In genomic region chr6:24720604-24721460, GRCh38 we compare ENCODE assay signal across 8 cellular contexts. TPM values are rescaled to one million over a fixed set of nuclear protein-coding genes. Genes with fewer than 3 reads are reported as not detected.
DNase-seq lines count a peak whose midpoint lies in the region; ATAC-seq and TF ChIP-seq lines count a peak whose summit lies in the region.

No MANE protein-coding gene starts in this region.

- H3K23ac ChIP-seq in mesenchymal stem cell (ENCODE audit: low read length in 2 of 2): peak overlapping the region; percentile 97 to 100

- peaks cover 20% of the 10 kb centered on the region for H3K4me1 Mint-ChIP-seq in Calu3 (ENCODE audit: low read depth, unreplicated experiment)

- H3K4me3 Mint-ChIP-seq in Calu3 (ENCODE audit: low read depth, unreplicated experiment): peak overlapping the region; percentile 97

- H2AFZ ChIP-seq in mesenchymal stem cell (ENCODE audit: low read depth, low read length): no peak overlapping the region

- H3K79me1 ChIP-seq in mesenchymal stem cell (replicated peaks; ENCODE audit: low read length, poor library complexity, severe bottlenecking): no peaks in the 10 kb centered on the region

- peak overlapping the region; percentile 99 for H2AK5ac ChIP-seq in mesenchymal stem cell (ENCODE audit: low read length, severe bottlenecking)

- peak overlapping the region; percentile 93 for H3K4me3 ChIP-seq in HUES48 (ENCODE audit: low read depth, low read length)
- peak overlapping the region; percentile 90 for H3K4me3 ChIP-seq in NT2/D1 (ENCODE audit: insufficient read length, low read depth)
- H3K4me3 ChIP-seq in endocrine pancreas (ENCODE audit: control insufficient read depth, insufficient read depth, low read length): peak overlapping the region; percentile 76
- peak overlapping the region; percentile 97 to 100 for H3K4me3 ChIP-seq in mesenchymal stem cell (ENCODE audit: insufficient read depth in 1 of 2, low read depth in 1 of 2, low read length in 2 of 2)

- peak overlapping the region; percentile 99 for H4K91ac ChIP-seq in mesenchymal stem cell (ENCODE audit: low read length)

- peak overlapping the region; percentile 79 to 99 for H3K18ac ChIP-seq in mesenchymal stem cell (ENCODE audit: low read depth in 1 of 2, low read length in 2 of 2)

- H2BK15ac ChIP-seq in mesenchymal stem cell (ENCODE audit: low read depth, poor library complexity, severe bottlenecking): no peak overlapping the region

- H3K9me3 ChIP-seq in HUES48 (ENCODE audit: control insufficient read depth, insufficient read depth, low read length) (no peaks in the 10 kb centered on the region), NT2/D1 (ENCODE audit: insufficient read depth, low read length) (no peaks in the 10 kb centered on the region), endocrine pancreas (ENCODE audit: control insufficient read depth, low read length) (no peaks in the 10 kb centered on the region), mesenchymal stem cell (ENCODE audit: control insufficient read depth, low read length) (no peaks in the 10 kb centered on the region)

- peak overlapping the region; percentile 93 for H4K8ac ChIP-seq in mesenchymal stem cell (ENCODE audit: low read length)

- peak overlapping the region; percentile 94 for H3K27ac Mint-ChIP-seq in Calu3 (ENCODE audit: unreplicated experiment)

- intact Hi-C loops in Calu3 (cut with micrococcal nuclease; ENCODE audit: unreplicated experiment): no loop called here

- no peaks in the 10 kb centered on the region for H3K27me3 Mint-ChIP-seq in Calu3 (ENCODE audit: unreplicated experiment)

- H3K27ac ChIP-seq in HUES48 (ENCODE audit: low read depth, low read length) (peak overlapping the region; percentile 98), mesenchymal stem cell (ENCODE audit: low read length, poor library complexity, severe bottlenecking) (peak overlapping the region; percentile 99)

- peak overlapping the region; percentile 75 for H3K4me2 ChIP-seq in mesenchymal stem cell (ENCODE audit: low read length, poor library complexity, severe bottlenecking)

- no TSS peak for BruUV-seq in Calu3 (replicated peaks; lab: Mats Ljungman, UMichigan)

- H3K36me3 Mint-ChIP-seq in Calu3 (ENCODE audit: insufficient read depth, unreplicated experiment): peaks cover 59% of the 10 kb centered on the region

- under 1% methylated on average over 46 of the region's 60 CpGs for WGBS in mesenchymal stem cell

- peak overlapping the region; percentile 99 to 100 for H3K4ac ChIP-seq in mesenchymal stem cell (ENCODE audit: low read depth in 1 of 2, low read length in 2 of 2)

- H2BK120ac ChIP-seq in mesenchymal stem cell (ENCODE audit: low read depth, low read length): peak overlapping the region; percentile 98

- H3K4me1 ChIP-seq in HUES48 (ENCODE audit: control insufficient read depth, insufficient read depth, low read length): peaks cover under 1% of the 10 kb centered on the region; the same call in 1 of the 2 replicates
- H3K4me1 ChIP-seq in NT2/D1 (ENCODE audit: insufficient read depth, insufficient read length): no peaks in the 10 kb centered on the region
- peaks cover 8% of the 10 kb centered on the region for H3K4me1 ChIP-seq in endocrine pancreas (ENCODE audit: control insufficient read depth, insufficient read depth, low read length)
- H3K4me1 ChIP-seq in mesenchymal stem cell (ENCODE audit: control insufficient read depth, insufficient read depth, low read depth, low read length): peaks cover 3% of the 10 kb centered on the region

- peak overlapping the region; percentile 83 to 98 for H3K14ac ChIP-seq in mesenchymal stem cell (ENCODE audit: low read length in 2 of 2)

- H3K27me3 ChIP-seq in HUES48 (ENCODE audit: control insufficient read depth, insufficient read depth, low read length) (no peaks in the 10 kb centered on the region), NT2/D1 (ENCODE audit: insufficient read depth, insufficient read length) (no peaks in the 10 kb centered on the region), endocrine pancreas (ENCODE audit: control insufficient read depth, insufficient read depth, low read length) (no peaks in the 10 kb centered on the region), mesenchymal stem cell (ENCODE audit: control insufficient read depth in 1 of 2, insufficient read depth in 1 of 2, low read length in 2 of 2) (no peaks in the 10 kb centered on the region)

- DNase-seq in Calu3 (peak; percentile 100), NT2/D1 (ENCODE audit: low read depth, low spot score) (peak; percentile 99), mesenchymal stem cell (peak; percentile 100)
- peak; percentile 100 for DNase-seq in activated CD8-positive, alpha-beta memory T cell treated with anti-CD3 and anti-CD28 coated beads, Interleukin-2, amount 50 U/mL, for 24 hours (ENCODE audit: extremely low read depth)
- DNase-seq in stimulated activated CD8-positive, alpha-beta memory T cell treated with anti-CD3 and anti-CD28 coated beads, Interleukin-12 subunit alpha, Interleukin-12 subunit beta, amount 100 ng/mL, for 24 hours (ENCODE audit: extremely low read depth): peak; percentile 99

- H3K36me3 ChIP-seq in HUES48 (ENCODE audit: control insufficient read depth, insufficient read depth, low read length): peaks cover 36% of the 10 kb centered on the region
- peaks cover 35% of the 10 kb centered on the region for H3K36me3 ChIP-seq in NT2/D1 (ENCODE audit: insufficient read depth, insufficient read length, low read length)
- H3K36me3 ChIP-seq in endocrine pancreas (ENCODE audit: control insufficient read depth, insufficient read depth, low read length): peaks cover 2% of the 10 kb centered on the region
- peaks cover 4 to 34% of the 10 kb centered on the region in 2 experiments for H3K36me3 ChIP-seq in mesenchymal stem cell (ENCODE audit: control insufficient read depth in 1 of 2, insufficient read depth in 2 of 2, low read depth in 1 of 2, low read length in 2 of 2)

- ATAC-seq in GM21423 (IDR thresholded peaks at IDR 0.05; ENCODE audit: unreplicated experiment): peak; percentile 83

- CTCF ChIA-PET in Calu3 (lab: Charles Lee): interaction anchor here (0.8 to 1.6 kb wide), 5 partner anchors 22 to 297 kb away, joined by 3 to 14 read pairs (median 3); no protein-coding TSS in a partner anchor

- no peaks in the 10 kb centered on the region for H3K9me3 Mint-ChIP-seq in Calu3 (ENCODE audit: low read depth, unreplicated experiment)

- H3K9ac ChIP-seq in HUES48 (ENCODE audit: low read depth, low read length) (peak overlapping the region; percentile 98), NT2/D1 (ENCODE audit: insufficient read length, low read depth) (peak overlapping the region; percentile 95), endocrine pancreas (ENCODE audit: control insufficient read depth, insufficient read depth, low read length) (peak overlapping the region; percentile 95), mesenchymal stem cell (ENCODE audit: low read length) (peak overlapping the region; percentile 100)

- peak overlapping the region; percentile 89 for H2BK5ac ChIP-seq in mesenchymal stem cell (ENCODE audit: low read depth, low read length, poor library complexity, severe bottlenecking)

- H2BK12ac ChIP-seq in mesenchymal stem cell (ENCODE audit: low read length in 2 of 2): no peak overlapping the region

- no peak for TF ChIP-seq CTCF in Calu3 (IDR thresholded peaks at IDR 0.05; ENCODE audit: unreplicated experiment)

RNA-seq across cellular contexts. Expression of gene C6orf62, which starts 1.9 kb away (rescaled TPM):
- total RNA-seq in Calu3 (2022): 334 and 370 TPM in 2 replicates
- polyA plus RNA-seq in mesenchymal stem cell (2013, experiment 1 of 2): 74.6 TPM
- 75.9 TPM for polyA plus RNA-seq in mesenchymal stem cell (2013, experiment 2 of 2)

RNA-seq across cellular contexts. Expression of gene GMNN, which starts 53.9 kb away (rescaled TPM):
- 183 and 200 TPM in 2 replicates for total RNA-seq in Calu3 (2022)
- 29.6 TPM for polyA plus RNA-seq in mesenchymal stem cell (2013, experiment 1 of 2)
- 31.0 TPM for polyA plus RNA-seq in mesenchymal stem cell (2013, experiment 2 of 2)

RNA-seq across cellular contexts. Expression of gene ACOT13, which starts 54.0 kb away (rescaled TPM):
- total RNA-seq in Calu3 (2022): 74.5 and 78.9 TPM in 2 replicates
- polyA plus RNA-seq in mesenchymal stem cell (2013, experiment 1 of 2): 41.0 TPM
- polyA plus RNA-seq in mesenchymal stem cell (2013, experiment 2 of 2): 44.4 TPM

RNA-seq across cellular contexts. Expression of gene TDP2, which starts 54.1 kb away (rescaled TPM):
- total RNA-seq in Calu3 (2022): 71.7 and 72.9 TPM in 2 replicates
- 27.2 TPM for polyA plus RNA-seq in mesenchymal stem cell (2013, experiment 1 of 2)
- polyA plus RNA-seq in mesenchymal stem cell (2013, experiment 2 of 2): 27.8 TPM

Comparison
In these comparisons a context has a peak if more than half of its experiments do, and no peak if none do; other contexts are left out.
1. Peak in every context shown above with its lines: DNase-seq, ATAC-seq, H3K4me3 ChIP-seq and H3K27ac ChIP-seq.